1 cellular context compared by ENCODE assay signal in genomic region chr16:75486666-75487313, GRCh38.
TF ChIP-seq lines count a peak whose summit lies in the region.

No MANE protein-coding gene starts in this region.

TF ChIP-seq in WTC11, 78 proteins besides CTCF, POLR2A, EP300 and RAD21 (continued from another document):
- no peak for TF ChIP-seq RELA (CRISPR knock-in tag; IDR thresholded peaks at IDR 0.05; ENCODE audit: borderline replicate concordance)
- no peak for TF ChIP-seq IRF2 (CRISPR knock-in tag; IDR thresholded peaks at IDR 0.05; ENCODE audit: borderline replicate concordance, low read depth)
